In genomic region chr22:44983878-44984482, GRCh38 we compare ENCODE assay signal across 33 cellular contexts. TPM values are rescaled to one million over a fixed set of nuclear protein-coding genes. Genes with fewer than 3 reads are reported as not detected.
"Had no signal": no experiment of that assay in that cellular context is flagged by ENCODE, and none has a peak within 500 bp of the region (broad histone marks: within the 10 kb centered on the region; RNA-seq: fewer than 3 reads in every experiment).

No MANE protein-coding gene starts in this region.

- ATAC-seq: activated CD8-positive, alpha-beta memory T cell treated with anti-CD3 and anti-CD28 coated beads, Interleukin-2, amount 10 ng/mL, durations not matched to agents 7 days and 5 days; Panc1 had no signal

- DNase-seq: activated CD4-positive, alpha-beta memory T cell treated with anti-CD3 and anti-CD28 coated beads, Interleukin-2, amount 10 ng/mL, durations not matched to agents 7 days and 5 days; activated CD4-positive, alpha-beta T cell treated with anti-CD3 and anti-CD28 coated beads for 1 hour; activated CD4-positive, alpha-beta T cell treated with anti-CD3 and anti-CD28 coated beads for 48 hours; activated CD4-positive, CD25-positive, alpha-beta regulatory T cell; activated CD8-positive, alpha-beta memory T cell treated with anti-CD3 and anti-CD28 coated beads for 24 hours; activated CD8-positive, alpha-beta memory T cell treated with anti-CD3 and anti-CD28 coated beads, Interleukin-2, amount 10 ng/mL, durations not matched to agents 7 days and 5 days; activated CD8-positive, alpha-beta memory T cell treated with anti-CD3 and anti-CD28 coated beads, Interleukin-2, amount 50 U/mL, for 48 hours; activated effector memory CD4-positive, alpha-beta T cell treated with anti-CD3 and anti-CD28 coated beads, Interleukin-2, amount 50 U/mL, for 16 hours; activated naive CD4-positive, alpha-beta T cell; activated naive CD4-positive, alpha-beta T cell treated with anti-CD3 and anti-CD28 coated beads, Interleukin-2, amount 50 U/mL, for 16 hours; activated naive CD8-positive, alpha-beta T cell treated with anti-CD3 and anti-CD28 coated beads for 36 hours; activated T-cell treated with anti-CD3 and anti-CD28 coated beads, Interleukin-2, amount 50 U/mL, for 48 hours; amniotic stem cell; aorta; brain microvascular endothelial cell; central memory CD4-positive, alpha-beta T cell; Kasumi-1; MG63; NCI-H1048; NCI-H1105 treated with DMSO at 0.1 percent for 48 hours; NCI-H1436; NCI-H1694; NCI-H2029; NCI-H345; NCI-H524 treated with DMSO at 0.1 percent for 48 hours; SHP77; SK-N-SH; T-helper 2 cell; T-helper 9 cell had no signal

- H3K27me3 Mint-ChIP-seq: activated CD4-positive, alpha-beta memory T cell treated with anti-CD3 and anti-CD28 coated beads, Interleukin-2, amount 10 ng/mL, durations not matched to agents 7 days and 5 days had no signal

- H3K4me1 ChIP-seq: SJSA1 had no signal

- H3K27ac ChIP-seq: brain microvascular endothelial cell, SJSA1, VCaP had no signal

- H3K4me3 Mint-ChIP-seq: activated CD4-positive, alpha-beta memory T cell treated with anti-CD3 and anti-CD28 coated beads, Interleukin-2, amount 10 ng/mL, durations not matched to agents 7 days and 5 days; activated CD8-positive, alpha-beta memory T cell treated with anti-CD3 and anti-CD28 coated beads, Interleukin-2, amount 10 ng/mL, durations not matched to agents 7 days and 5 days; activated naive CD8-positive, alpha-beta T cell treated with anti-CD3 and anti-CD28 coated beads for 36 hours had no signal

- H3K9me3 Mint-ChIP-seq: activated naive CD8-positive, alpha-beta T cell treated with anti-CD3 and anti-CD28 coated beads for 36 hours had no signal

- H3K27me3 ChIP-seq: brain microvascular endothelial cell had no signal

- H3K4me3 ChIP-seq: MG63, SJSA1 had no signal

- H3K36me3 ChIP-seq: brain microvascular endothelial cell, MG63, SJSA1 had no signal

- H3K9me3 ChIP-seq: MG63, SJSA1, SK-N-SH had no signal

- H3K27ac Mint-ChIP-seq: activated CD4-positive, alpha-beta memory T cell treated with anti-CD3 and anti-CD28 coated beads, Interleukin-2, amount 10 ng/mL, durations not matched to agents 7 days and 5 days; activated CD8-positive, alpha-beta memory T cell treated with anti-CD3 and anti-CD28 coated beads, Interleukin-2, amount 10 ng/mL, durations not matched to agents 7 days and 5 days; activated naive CD8-positive, alpha-beta T cell treated with anti-CD3 and anti-CD28 coated beads for 36 hours had no signal

- H3K36me3 Mint-ChIP-seq: activated CD8-positive, alpha-beta memory T cell treated with anti-CD3 and anti-CD28 coated beads, Interleukin-2, amount 10 ng/mL, durations not matched to agents 7 days and 5 days; activated naive CD8-positive, alpha-beta T cell treated with anti-CD3 and anti-CD28 coated beads for 36 hours had no signal

- H3K4me1 Mint-ChIP-seq: activated CD4-positive, alpha-beta memory T cell treated with anti-CD3 and anti-CD28 coated beads, Interleukin-2, amount 10 ng/mL, durations not matched to agents 7 days and 5 days; activated CD8-positive, alpha-beta memory T cell treated with anti-CD3 and anti-CD28 coated beads, Interleukin-2, amount 10 ng/mL, durations not matched to agents 7 days and 5 days; activated naive CD8-positive, alpha-beta T cell treated with anti-CD3 and anti-CD28 coated beads for 36 hours had no signal

RNA-seq across cellular contexts. Expression of gene PHF21B, which starts 25.8 kb away (rescaled TPM):
- total RNA-seq: activated CD4-positive, alpha-beta memory T cell treated with anti-CD3 and anti-CD28 coated beads, Interleukin-2, amount 10 ng/mL, durations not matched to agents 7 days and 5 days; RPMI7951 had no signal
- polyA plus RNA-seq: aorta had no signal
